In genomic region chr3:16060358-16060852, GRCh38 we compare ENCODE assay signal across 10 cellular contexts.
DNase-seq lines count a peak whose midpoint lies in the region; ATAC-seq, FAIRE-seq and TF ChIP-seq lines count a peak whose summit lies in the region.
"Had no signal": no experiment of that assay in that cellular context is flagged by ENCODE, and none has a peak within 500 bp of the region (broad histone marks: within the 10 kb centered on the region; RNA-seq: fewer than 3 reads in every experiment).

No MANE protein-coding gene starts in this region.

- peak; percentile 35 for TF ChIP-seq POLR2A in endothelial cell of umbilical vein (IDR thresholded peaks at IDR 0.05; ENCODE audit: low read depth, low read length)

- no peaks in the 10 kb centered on the region for H3K9me1 ChIP-seq in endothelial cell of umbilical vein (replicated peaks; ENCODE audit: control insufficient read depth, extremely low read depth, insufficient read depth, low read length)

- no peak overlapping the region for H3K4me3 ChIP-seq in endothelial cell of umbilical vein (replicated peaks in 1 of 3; ENCODE audit: insufficient read depth in 1 of 3, low read depth in 1 of 3, low read length in 3 of 3)
- H3K4me3 ChIP-seq in mesenchymal stem cell (ENCODE audit: insufficient read depth in 1 of 2, low read depth in 1 of 2, low read length in 2 of 2) = no peak overlapping the region
- H3K4me3 ChIP-seq: BLaER1 treated with 17β-estradiol and CSF1 and Interleukin-3, amounts not matched to agents 10 nM and 100 nM had no signal

- CTCF ChIA-PET in endothelial cell of umbilical vein (lab: Charles Lee) = interaction anchor here (0.7 to 5.0 kb wide), 13 partner anchors 9 to 118 kb away, joined by 3 to 90 read pairs (median 11); partner anchors contain the start of gene GALNT15

- H3K9ac ChIP-seq in endothelial cell of umbilical vein (replicated peaks; ENCODE audit: extremely low read depth, insufficient read depth, low read length) (peak overlapping the region; percentile 77), mesenchymal stem cell (ENCODE audit: low read length) (peak overlapping the region; percentile 89)
- H3K9ac ChIP-seq: BLaER1 treated with 17β-estradiol and CSF1 and Interleukin-3, amounts not matched to agents 10 nM and 100 nM had no signal

- H3K4me1 ChIP-seq in endothelial cell of umbilical vein (ENCODE audit: control insufficient read depth, extremely low read depth, insufficient read depth, low read length) (peaks cover 57% of the 10 kb centered on the region), mesenchymal stem cell (ENCODE audit: control insufficient read depth, insufficient read depth, low read depth, low read length) (peaks cover 14% of the 10 kb centered on the region)

- no peak overlapping the region for H2AFZ ChIP-seq in endothelial cell of umbilical vein (ENCODE audit: low read depth, low read length)
- H2AFZ ChIP-seq in mesenchymal stem cell (ENCODE audit: low read depth, low read length) = no peak overlapping the region

- H3K4me2 ChIP-seq in endothelial cell of umbilical vein (ENCODE audit: insufficient read depth, low read length) = peak overlapping the region; percentile 1
- H3K4me2 ChIP-seq in mesenchymal stem cell (ENCODE audit: low read length, poor library complexity, severe bottlenecking) = peak overlapping the region; percentile 8

- no TSS peak for BruUV-seq in endothelial cell of umbilical vein (replicated peaks; lab: Mats Ljungman, UMichigan)

- no peaks in the 10 kb centered on the region for H3K79me1 ChIP-seq in mesenchymal stem cell (replicated peaks; ENCODE audit: low read length, poor library complexity, severe bottlenecking)

- peak overlapping the region; percentile 96 for H2BK15ac ChIP-seq in mesenchymal stem cell (ENCODE audit: low read depth, poor library complexity, severe bottlenecking)

- H3K27ac ChIP-seq in endothelial cell of umbilical vein (ENCODE audit: insufficient read depth, low read depth, low read length) (peak overlapping the region; percentile 97), mesenchymal stem cell (ENCODE audit: low read length, poor library complexity, severe bottlenecking) (peak overlapping the region; percentile 94)

- H3K4ac ChIP-seq in mesenchymal stem cell (ENCODE audit: low read depth in 1 of 2, low read length in 2 of 2) = peak overlapping the region in 1 of 2 experiments; percentile 28

- POLR2A ChIA-PET in endothelial cell of umbilical vein (lab: Charles Lee) = interaction anchor here (0.6 to 2.3 kb wide), 7 partner anchors 9 to 424 kb away, joined by 3 to 12 read pairs (median 5); partner anchors contain the start of gene GALNT15

- TF ChIP-seq CTCF in endothelial cell of umbilical vein (IDR thresholded peaks at IDR 0.05; ENCODE audit: extremely low read depth in 1 of 2, insufficient read depth in 1 of 2, low read depth in 1 of 2, low read length in 2 of 2) = peak; percentile 4 to 45

- H3K79me2 ChIP-seq in endothelial cell of umbilical vein (ENCODE audit: control insufficient read depth, insufficient read depth, low read length) = no peaks in the 10 kb centered on the region

- peak overlapping the region in 1 of 2 experiments; percentile 30 for H3K18ac ChIP-seq in mesenchymal stem cell (ENCODE audit: low read depth in 1 of 2, low read length in 2 of 2)

- dilution Hi-C loops in endothelial cell of umbilical vein (cut with MboI; ENCODE audit: extremely low pct_ligation_motif_present, low sequenced_read_pairs) = loop anchor here (25.0 kb wide), 1 partner anchor 423 kb away; no protein-coding TSS in a partner anchor

- no peaks in the 10 kb centered on the region for H4K20me1 ChIP-seq in endothelial cell of umbilical vein (replicated peaks; ENCODE audit: control insufficient read depth, extremely low read depth, insufficient read depth, low read length)
- H4K20me1 ChIP-seq: BLaER1 treated with 17β-estradiol and CSF1 and Interleukin-3, amounts not matched to agents 10 nM and 100 nM had no signal

- DNase-seq in Right ventricle myocardium inferior (ENCODE audit: missing footprints) (no peak), cardiac septum (ENCODE audit: low spot score) (no peak), endothelial cell of umbilical vein (ENCODE audit: low read depth, low spot score) (peak; percentile 82), mesenchymal stem cell (peak; percentile 99), NCI-H1436 (lab: John Stamatoyannopoulos, UW) (no peak), DMS 273 treated with DMSO at 0.1 percent for 48 hours (lab: John Stamatoyannopoulos, UW) (no peak)
- DNase-seq: activated naive CD8-positive, alpha-beta T cell treated with anti-CD3 and anti-CD28 coated beads, Interleukin-2, amount 10 ng/mL, durations not matched to agents 7 days and 5 days had no signal

- intact Hi-C loops in Right ventricle myocardium inferior (cut with DNase I) = no loop called here
- intact Hi-C loops in cardiac septum (cut with DNase I) = loop anchor here (5.0 to 10.0 kb wide), 3 partner anchors 42 to 416 kb away; no protein-coding TSS in a partner anchor
- intact Hi-C loops in endothelial cell of umbilical vein (cut with micrococcal nuclease) = loop anchor here (1.0 to 5.0 kb wide), 12 partner anchors 9 to 1918 kb away; partner anchors contain the start of genes ANKRD28 and GALNT15

- no peaks in the 10 kb centered on the region for H3K9me3 ChIP-seq in endothelial cell of umbilical vein (replicated peaks; ENCODE audit: control insufficient read depth, insufficient read depth, low read length)
- H3K9me3 ChIP-seq in mesenchymal stem cell (ENCODE audit: control insufficient read depth, low read length) = no peaks in the 10 kb centered on the region
- H3K9me3 ChIP-seq: BLaER1 treated with 17β-estradiol and CSF1 and Interleukin-3, amounts not matched to agents 10 nM and 100 nM had no signal

- peak; percentile 71 for ATAC-seq in Right ventricle myocardium inferior
- no peak for ATAC-seq in HG03045 (IDR thresholded peaks at IDR 0.05; ENCODE audit: unreplicated experiment)
- no peak for ATAC-seq in GM19023 (IDR thresholded peaks at IDR 0.05; ENCODE audit: unreplicated experiment)

- H3K27me3 ChIP-seq in endothelial cell of umbilical vein (ENCODE audit: control insufficient read depth in 2 of 2, insufficient read depth in 2 of 2, low read length in 2 of 2) = no peaks in the 10 kb centered on the region
- no peaks in the 10 kb centered on the region for H3K27me3 ChIP-seq in mesenchymal stem cell (ENCODE audit: control insufficient read depth in 1 of 2, insufficient read depth in 1 of 2, low read length in 2 of 2)
- H3K27me3 ChIP-seq: BLaER1 treated with 17β-estradiol and CSF1 and Interleukin-3, amounts not matched to agents 10 nM and 100 nM had no signal

- H2BK12ac ChIP-seq in mesenchymal stem cell (ENCODE audit: low read length in 2 of 2) = no peak overlapping the region

- H2AK5ac ChIP-seq in mesenchymal stem cell (ENCODE audit: low read length, severe bottlenecking) = peak overlapping the region; percentile 36

- H2BK5ac ChIP-seq in mesenchymal stem cell (ENCODE audit: low read depth, low read length, poor library complexity, severe bottlenecking) = no peak overlapping the region

- peak overlapping the region; percentile 65 for H4K91ac ChIP-seq in mesenchymal stem cell (ENCODE audit: low read length)

- no peak overlapping the region for H3K14ac ChIP-seq in mesenchymal stem cell (ENCODE audit: low read length in 2 of 2)

- H3K36me3 ChIP-seq in endothelial cell of umbilical vein (ENCODE audit: control insufficient read depth in 2 of 2, extremely low read depth in 1 of 2, insufficient read depth in 2 of 2, low read length in 2 of 2) = no peaks in the 10 kb centered on the region
- no peaks in the 10 kb centered on the region for H3K36me3 ChIP-seq in mesenchymal stem cell (ENCODE audit: control insufficient read depth in 1 of 2, insufficient read depth in 2 of 2, low read depth in 1 of 2, low read length in 2 of 2)
- H3K36me3 ChIP-seq: BLaER1 treated with 17β-estradiol and CSF1 and Interleukin-3, amounts not matched to agents 10 nM and 100 nM had no signal

- H2BK120ac ChIP-seq in mesenchymal stem cell (ENCODE audit: low read depth, low read length) = peak overlapping the region; percentile 83

- peak; percentile 96 for FAIRE-seq in endothelial cell of umbilical vein (lab: Jason Lieb, UNC)

- 0% methylated on average over 3 of the region's 4 CpGs for WGBS in mesenchymal stem cell

- no peak overlapping the region for H3K23ac ChIP-seq in mesenchymal stem cell (ENCODE audit: low read length in 2 of 2)

- H4K8ac ChIP-seq in mesenchymal stem cell (ENCODE audit: low read length) = peak overlapping the region; percentile 76

TF ChIP-seq in endothelial cell of umbilical vein, 7 proteins besides CTCF, POLR2A, EP300 and RAD21:
- TF ChIP-seq POLR2AphosphoS5 (IDR thresholded peaks at IDR 0.05; ENCODE audit: insufficient read depth, low read depth, low read length) (peak; percentile 83), JUN (IDR thresholded peaks at IDR 0.05; ENCODE audit: borderline replicate concordance, insufficient read depth, insufficient read length, low read depth) (peak; percentile 96), EZH2 (IDR thresholded peaks at IDR 0.05; ENCODE audit: borderline replicate concordance, low read depth, low read length, severe bottlenecking) (no peak), GATA2 (IDR thresholded peaks at IDR 0.05; ENCODE audit: insufficient read depth, insufficient read length, low read depth, low read length) (peak; percentile 66), MYC (IDR thresholded peaks at IDR 0.05; ENCODE audit: low read depth, low read length) (peak; percentile 97), MAX (IDR thresholded peaks at IDR 0.05; ENCODE audit: insufficient read depth, insufficient read length) (peak; percentile 70), FOS (IDR thresholded peaks at IDR 0.05; ENCODE audit: borderline replicate concordance, insufficient read depth, low read length) (peak; percentile 96)

Comparison
In these comparisons a context has a peak if more than half of its experiments do, and no peak if none do; other contexts are left out.
1. DNase-seq: peak in endothelial cell of umbilical vein (single experiment) and mesenchymal stem cell (single experiment); none in Right ventricle myocardium inferior (single experiment), cardiac septum (single experiment), NCI-H1436 (single experiment) and DMS 273 treated with DMSO at 0.1 percent for 48 hours (single experiment).